ENCODE assay signal across 8 cellular contexts in the genomic region with DNA sequence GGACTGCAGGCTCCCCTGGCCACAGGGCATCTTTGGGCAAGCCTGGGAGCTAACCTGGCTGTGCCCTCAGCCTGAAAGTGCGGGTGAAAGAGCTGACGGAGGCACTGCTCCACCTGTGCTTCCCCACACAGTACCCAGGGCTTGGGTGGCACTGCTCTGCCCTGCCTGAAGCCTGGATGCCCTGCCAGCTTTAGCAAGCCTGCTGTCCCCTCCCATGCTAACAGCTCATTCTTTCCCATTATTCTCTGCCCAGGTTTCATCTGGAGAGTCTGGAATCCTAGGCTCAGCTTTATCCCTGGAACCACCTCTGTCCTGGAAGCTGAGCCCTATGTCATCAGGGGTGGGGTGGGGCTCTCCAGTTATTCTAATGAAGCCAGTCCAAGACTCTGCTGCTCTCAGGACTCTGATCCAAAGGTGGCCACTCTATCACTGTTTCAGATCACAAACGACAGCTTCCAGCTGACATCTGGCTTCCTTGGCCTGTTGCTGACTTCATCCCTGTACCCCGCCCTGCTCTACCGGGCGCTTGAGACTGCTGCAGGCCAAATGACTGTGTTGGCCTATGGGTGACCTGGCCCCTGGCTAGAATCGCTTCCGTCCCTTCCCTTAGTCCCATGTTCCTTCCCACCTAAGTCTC. TPM values are rescaled to one million over a fixed set of nuclear protein-coding genes. Genes with fewer than 3 reads are reported as not detected.
DNase-seq lines count a peak whose midpoint lies in the region; ATAC-seq and TF ChIP-seq lines count a peak whose summit lies in the region.

No MANE protein-coding gene starts in this region.

- peak overlapping the region in 1 of 10 experiments; percentile 20; a peak in 1 of 20 replicates for H3K4me3 ChIP-seq in BLaER1 treated with 17β-estradiol and CSF1 and Interleukin-3, amounts not matched to agents 10 nM and 100 nM
- H3K4me3 ChIP-seq in Peyer's patch (no peak overlapping the region), osteoblast (ENCODE audit: insufficient read depth, low read length) (no peak overlapping the region)

- H3K9ac ChIP-seq in BLaER1 treated with 17β-estradiol and CSF1 and Interleukin-3, amounts not matched to agents 10 nM and 100 nM, result peak overlapping the region in 9 of 11 experiments; percentile 12 to 60 (median 51); a peak in 15 of 22 replicates

- TF ChIP-seq CTCF in Peyer's patch (IDR thresholded peaks at IDR 0.05), result no peak
- no peak for TF ChIP-seq CTCF in osteoblast (IDR thresholded peaks at IDR 0.05; ENCODE audit: extremely low read depth, low read depth, low read length)

- H3K4me1 ChIP-seq in BLaER1 treated with 17β-estradiol and CSF1 and Interleukin-3, amounts not matched to agents 10 nM and 100 nM, result peaks cover 62 to 85% (median 79%) of the 10 kb centered on the region in 10 experiments
- H3K4me1 ChIP-seq in Peyer's patch, result peaks cover 10 to 78% (median 47%) of the 10 kb centered on the region in 4 donors
- peaks cover 42% of the 10 kb centered on the region for H3K4me1 ChIP-seq in osteoblast (ENCODE audit: insufficient read depth, low read length)

- H4K20me1 ChIP-seq in BLaER1 treated with 17β-estradiol and CSF1 and Interleukin-3, amounts not matched to agents 10 nM and 100 nM, result peaks cover 0 to 82% (median 0%) of the 10 kb centered on the region in 11 experiments; a peak in 8 of 22 replicates
- no peaks in the 10 kb centered on the region for H4K20me1 ChIP-seq in osteoblast (ENCODE audit: insufficient read depth, low read length)

- DNase-seq in Peyer's patch, result peak in 2 of 3 donors; percentile 85 to 91
- DNase-seq in fibroblast of gingiva (ENCODE audit: low read depth), result peak; percentile 63
- peak; percentile 81 for DNase-seq in osteoblast (ENCODE audit: insufficient read length, low spot score, missing footprints)
- DNase-seq in NCI-H128 (lab: John Stamatoyannopoulos, UW; ENCODE audit: unreplicated experiment), result no peak
- DNase-seq in activated naive CD4-positive, alpha-beta T cell treated with anti-CD3 and anti-CD28 coated beads, Interleukin-2, amount 50 U/mL, for 16 hours, result no peak

- no peaks in the 10 kb centered on the region for H3K9me3 ChIP-seq in BLaER1 treated with 17β-estradiol and CSF1 and Interleukin-3, amounts not matched to agents 10 nM and 100 nM (replicated peaks in 1 of 11)
- H3K9me3 ChIP-seq in Peyer's patch, result no peaks in the 10 kb centered on the region
- no peaks in the 10 kb centered on the region for H3K9me3 ChIP-seq in osteoblast (ENCODE audit: low read depth, low read length)

- no peaks in the 10 kb centered on the region for H3K27me3 ChIP-seq in BLaER1 treated with 17β-estradiol and CSF1 and Interleukin-3, amounts not matched to agents 10 nM and 100 nM
- H3K27me3 ChIP-seq in Peyer's patch (no peaks in the 10 kb centered on the region), osteoblast (ENCODE audit: insufficient read depth, low read length) (no peaks in the 10 kb centered on the region)

- peaks cover 28 to 65% (median 42%) of the 10 kb centered on the region in 11 experiments for H3K36me3 ChIP-seq in BLaER1 treated with 17β-estradiol and CSF1 and Interleukin-3, amounts not matched to agents 10 nM and 100 nM
- H3K36me3 ChIP-seq in Peyer's patch, result peaks cover 0 to 19% (median 0%) of the 10 kb centered on the region in 3 donors
- peaks cover 27% of the 10 kb centered on the region for H3K36me3 ChIP-seq in osteoblast (ENCODE audit: insufficient read depth, low read length)

- H2AFZ ChIP-seq in osteoblast (ENCODE audit: low read length), result no peak overlapping the region

- peak overlapping the region in 9 of 11 experiments; percentile 42 to 73 (median 60); a peak in 17 of 22 replicates for H3K27ac ChIP-seq in BLaER1 treated with 17β-estradiol and CSF1 and Interleukin-3, amounts not matched to agents 10 nM and 100 nM
- peak overlapping the region; percentile 81 to 99 (median 89) for H3K27ac ChIP-seq in Peyer's patch
- peak overlapping the region; percentile 56 for H3K27ac ChIP-seq in osteoblast (ENCODE audit: low read depth, low read length)

- TF ChIP-seq POLR2A in Peyer's patch (IDR thresholded peaks at IDR 0.05), result peak in 1 of 2 donors; percentile 58

- peak overlapping the region; percentile 71 to 99 (median 94) for H3K4me2 ChIP-seq in BLaER1 treated with 17β-estradiol and CSF1 and Interleukin-3, amounts not matched to agents 10 nM and 100 nM
- H3K4me2 ChIP-seq in osteoblast (ENCODE audit: insufficient read depth, low read length), result no peak overlapping the region

- ATAC-seq in HG03175 (IDR thresholded peaks at IDR 0.05; ENCODE audit: unreplicated experiment) (no peak), GM21526 (IDR thresholded peaks at IDR 0.05; ENCODE audit: low FRiP score, unreplicated experiment) (no peak)

- H3K79me2 ChIP-seq in osteoblast (ENCODE audit: insufficient read depth, low read length), result no peaks in the 10 kb centered on the region

RNA-seq across cellular contexts. Expression of a gene that starts 29.3 kb away (rescaled TPM):
- total RNA-seq in Peyer's patch, result 10 to 100 TPM in 2 of 4 donors, 1 to 10 TPM in 2; 6.8 to 40.4 (median 12.8) TPM
- 18.5 and 19.7 TPM in 2 replicates for total RNA-seq in osteoblast

RNA-seq across cellular contexts. Expression of a gene that starts 42.4 kb away (rescaled TPM):
- 10 to 100 TPM; 32.4 to 49.0 (median 37.8) TPM for total RNA-seq in Peyer's patch
- total RNA-seq in osteoblast, result 59.0 and 61.3 TPM in 2 replicates

RNA-seq across cellular contexts. Expression of a gene that starts 54.3 kb away (rescaled TPM):
- total RNA-seq in Peyer's patch (100 to 1,000 TPM in 1 of 4 donors, 10 to 100 TPM in 3; 25.9 to 130 (median 64.5) TPM), osteoblast (52.7 and 63.7 TPM in 2 replicates)

RNA-seq across cellular contexts. Expression of a gene that starts 59.1 kb away (rescaled TPM):
- not detected for total RNA-seq in Peyer's patch
- total RNA-seq in osteoblast, result 1.1 and 1.5 TPM in 2 replicates

Comparison
In these comparisons a context has a peak if more than half of its experiments do, and no peak if none do; other contexts are left out.
1. DNase-seq: peak in Peyer's patch (2 of 3), fibroblast of gingiva (single experiment) and osteoblast (single experiment); none in NCI-H128 (single experiment) and activated naive CD4-positive, alpha-beta T cell treated with anti-CD3 and anti-CD28 coated beads, Interleukin-2, amount 50 U/mL, for 16 hours (single experiment).
2. Peak in every context shown above with its lines, with median percentiles within 50 percentile points of each other: H3K27ac ChIP-seq.